17 cellular contexts compared by ENCODE assay signal in the genomic region with DNA sequence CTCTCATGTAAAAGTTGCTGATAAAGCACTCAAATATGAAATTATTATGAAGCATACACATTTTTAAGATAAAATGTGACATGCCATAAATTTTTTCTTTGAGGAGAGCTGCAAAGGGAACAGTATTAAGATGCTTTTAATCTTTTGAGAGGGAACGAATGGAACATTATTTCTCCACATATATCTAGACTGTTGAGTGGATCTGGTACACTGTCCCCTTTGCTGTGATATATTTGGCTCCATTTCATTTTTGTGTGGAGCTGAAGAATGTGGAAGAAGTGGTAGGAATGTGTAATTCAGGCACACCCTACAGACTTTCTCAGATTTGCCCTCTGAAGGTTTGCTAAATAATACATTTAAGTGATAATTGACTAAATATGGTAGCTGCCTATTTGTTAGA. TPM values are rescaled to one million over a fixed set of nuclear protein-coding genes. Genes with fewer than 3 reads are reported as not detected.
DNase-seq lines count a peak whose midpoint lies in the region; ATAC-seq, FAIRE-seq and TF ChIP-seq lines count a peak whose summit lies in the region.
"Had no signal": no experiment of that assay in that cellular context is flagged by ENCODE, and none has a peak within 500 bp of the region (broad histone marks: within the 10 kb centered on the region; RNA-seq: fewer than 3 reads in every experiment).

No MANE protein-coding gene starts in this region.

- no peak overlapping the region for H2AFZ ChIP-seq in osteoblast (ENCODE audit: low read length)

- peaks cover 33% of the 10 kb centered on the region for H3K79me2 ChIP-seq in osteoblast (ENCODE audit: insufficient read depth, low read length)

- no peaks in the 10 kb centered on the region for H4K20me1 ChIP-seq in osteoblast (ENCODE audit: insufficient read depth, low read length)

- FAIRE-seq in GM19239 (lab: Jason Lieb, UNC), result no peak

- peak overlapping the region; percentile 32 for H3K4me2 ChIP-seq in osteoblast (ENCODE audit: insufficient read depth, low read length)

- no peak for ATAC-seq in HG03039 (IDR thresholded peaks at IDR 0.05; ENCODE audit: unreplicated experiment)
- ATAC-seq in GM21723 (IDR thresholded peaks at IDR 0.05; ENCODE audit: unreplicated experiment), result no peak

- H3K9me3 ChIP-seq in osteoblast (ENCODE audit: low read depth, low read length), result no peaks in the 10 kb centered on the region
- no peaks in the 10 kb centered on the region for H3K9me3 ChIP-seq in Peyer's patch
- H3K9me3 ChIP-seq: ovary had no signal

- H3K4me3 ChIP-seq in epithelial cell of esophagus (ENCODE audit: low read length) (no peak overlapping the region), osteoblast (ENCODE audit: insufficient read depth, low read length) (no peak overlapping the region), Peyer's patch (no peak overlapping the region)
- H3K4me3 ChIP-seq: ovary had no signal

- TF ChIP-seq POLR2A in Peyer's patch (IDR thresholded peaks at IDR 0.05), result no peak

- DNase-seq in AG08396 (ENCODE audit: low spot score) (peak; percentile 23), LHCN-M2 (ENCODE audit: low read depth) (peak; percentile 26), epithelial cell of esophagus (ENCODE audit: low read depth) (no peak), osteoblast (ENCODE audit: insufficient read length, low spot score, missing footprints) (no peak), GM19239 (ENCODE audit: insufficient read length, low spot score) (no peak), Peyer's patch (no peak)
- DNase-seq: activated effector memory CD4-positive, alpha-beta T cell treated with anti-CD3 and anti-CD28 coated beads, Interleukin-2, amount 50 U/mL, for 16 hours; erythroblast; GF-D8; mesendoderm; NCI-H1436; NCI-H69; ovary; SHP77 treated with DMSO at 0.1 percent for 48 hours; stimulated activated CD4-positive, alpha-beta T cell treated with anti-CD3 and anti-CD28 coated beads, Interleukin-2, amount 100 ng/mL, for 24 hours had no signal

- H3K4me1 ChIP-seq in osteoblast (ENCODE audit: insufficient read depth, low read length) (peaks cover 28% of the 10 kb centered on the region), Peyer's patch (no peaks in the 10 kb centered on the region)

- H3K36me3 ChIP-seq in osteoblast (ENCODE audit: insufficient read depth, low read length) (peaks cover 7% of the 10 kb centered on the region), Peyer's patch (peaks cover 0 to 9% (median 0%) of the 10 kb centered on the region in 3 donors)
- H3K36me3 ChIP-seq: ovary had no signal

- H3K27me3 ChIP-seq in osteoblast (ENCODE audit: insufficient read depth, low read length) (no peaks in the 10 kb centered on the region), Peyer's patch (no peaks in the 10 kb centered on the region)
- H3K27me3 ChIP-seq: ovary had no signal

- TF ChIP-seq CTCF in epithelial cell of esophagus (IDR thresholded peaks at IDR 0.05; ENCODE audit: insufficient read depth, low read depth, low read length, missing control alignments) (peak; percentile 28), osteoblast (IDR thresholded peaks at IDR 0.05; ENCODE audit: extremely low read depth, low read depth, low read length) (peak; percentile 43), Peyer's patch (IDR thresholded peaks at IDR 0.05) (no peak)

- H3K27ac ChIP-seq in osteoblast (ENCODE audit: low read depth, low read length), result peak overlapping the region; percentile 19
- no peak overlapping the region for H3K27ac ChIP-seq in Peyer's patch
- H3K27ac ChIP-seq: ovary had no signal

RNA-seq across cellular contexts. Expression of gene PGM1, which starts 31.7 kb away (rescaled TPM):
- total RNA-seq in LHCN-M2 (2014; rRNA removed), result 103 TPM in 2 replicates
- 99.8 TPM for polyA plus RNA-seq in LHCN-M2 (2012)
- 126 and 128 TPM in 2 replicates for total RNA-seq in osteoblast
- 10 to 100 TPM; 62.7 to 97.2 (median 75.3) TPM for total RNA-seq in Peyer's patch

Comparison
In these comparisons a context has a peak if more than half of its experiments do, and no peak if none do; other contexts are left out.
1. DNase-seq: peak in AG08396 (single experiment) and LHCN-M2 (single experiment); none in epithelial cell of esophagus (single experiment), osteoblast (single experiment), GM19239 (single experiment) and Peyer's patch (0 of 3).
2. CTCF ChIP-seq: peak in epithelial cell of esophagus (single experiment) and osteoblast (single experiment); none in Peyer's patch (0 of 6).